9 cellular contexts compared by ENCODE assay signal in the genomic region with DNA sequence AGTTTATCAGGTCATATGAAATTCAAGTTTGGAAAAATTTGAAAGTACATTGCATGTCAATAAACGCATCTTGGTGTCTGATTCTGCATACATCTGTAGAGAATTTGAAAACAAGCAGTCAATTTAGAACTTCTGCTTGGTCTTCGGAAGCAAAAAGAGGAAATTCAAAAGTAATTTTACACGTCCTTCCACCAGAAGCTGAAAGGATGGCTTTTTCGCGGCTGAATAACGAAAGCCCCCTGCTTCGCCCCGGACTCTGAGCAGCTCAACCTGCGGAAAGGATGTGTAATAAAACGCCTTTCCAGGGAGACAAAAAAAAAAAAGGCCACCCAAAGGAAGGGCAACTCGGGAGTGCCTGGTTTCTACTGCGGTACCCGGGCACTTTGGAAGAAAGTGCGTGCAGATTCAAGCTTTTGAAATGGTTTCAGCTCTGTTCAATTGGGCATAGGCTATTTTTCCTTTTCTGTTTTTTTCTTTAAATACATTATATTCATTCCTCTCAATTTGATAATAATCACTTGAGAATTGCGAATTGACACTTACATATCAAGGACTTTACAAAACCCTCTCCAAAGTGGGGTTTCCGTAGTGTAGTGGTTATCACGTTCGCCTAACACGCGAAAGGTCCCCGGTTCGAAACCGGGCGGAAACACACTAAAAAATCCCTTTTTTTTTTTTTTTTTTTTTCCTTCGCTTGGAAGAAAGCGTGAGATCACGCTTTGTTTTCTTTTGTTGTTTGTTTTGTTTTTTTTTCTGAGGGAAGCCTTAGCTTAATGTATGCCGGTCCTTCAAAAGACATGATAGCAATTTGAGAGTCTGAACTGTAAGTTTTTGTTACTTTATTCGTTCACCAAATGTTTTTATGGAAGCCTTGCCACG. TPM values are rescaled to one million over a fixed set of nuclear protein-coding genes. Genes with fewer than 3 reads are reported as not detected.
A peak's percentile ranks its signal among the peaks of the same experiment; 100 is the strongest.
DNase-seq lines count a peak whose midpoint lies in the region; ATAC-seq, FAIRE-seq and TF ChIP-seq lines count a peak whose summit lies in the region.
"Had no signal": no experiment of that assay in that cellular context is flagged by ENCODE, and none has a peak within 500 bp of the region (broad histone marks: within the 10 kb centered on the region; RNA-seq: fewer than 3 reads in every experiment).

No MANE protein-coding gene starts in this region.

- no peaks in the 10 kb centered on the region for H3K9me3 Mint-ChIP-seq in Caco-2 (ENCODE audit: unreplicated experiment)

- H3K4me1 Mint-ChIP-seq in Caco-2 (ENCODE audit: low read depth, unreplicated experiment), result peaks cover 5% of the 10 kb centered on the region

- H3K4me3 Mint-ChIP-seq in Caco-2 (ENCODE audit: unreplicated experiment), result peak overlapping the region; percentile 94

- no TSS peak for BruUV-seq in Caco-2 (replicated peaks; lab: Mats Ljungman, UMichigan)

- intact Hi-C loops in Caco-2 (cut with micrococcal nuclease; ENCODE audit: unreplicated experiment), result loop anchor here (1.0 to 2.0 kb wide), 2 partner anchors 9 to 195 kb away; partner anchors contain the start of gene SEC62

- peak overlapping the region; percentile 98 for H3K27ac Mint-ChIP-seq in Caco-2 (ENCODE audit: unreplicated experiment)

- CTCF ChIA-PET in Caco-2 (lab: Charles Lee), result interaction anchor here (0.5 to 0.7 kb wide), 2 partner anchors 16 to 730 kb away, joined by 4 to 9 read pairs; no protein-coding TSS in a partner anchor

- peak overlapping the region; percentile 90 for H3K4me3 ChIP-seq in Caco-2 (ENCODE audit: low read depth, low read length)
- peak overlapping the region; percentile 76 for H3K4me3 ChIP-seq in WI38 (ENCODE audit: low read depth, low read length)

- H3K4me1 ChIP-seq in Caco-2, result no peaks in the 10 kb centered on the region

- H3K36me3 Mint-ChIP-seq in Caco-2 (ENCODE audit: insufficient read depth, unreplicated experiment), result peaks cover 49% of the 10 kb centered on the region

- H3K36me3 ChIP-seq in Caco-2 (ENCODE audit: control insufficient read depth, insufficient read depth, low read length), result no peaks in the 10 kb centered on the region

- H3K27me3 Mint-ChIP-seq in Caco-2 (ENCODE audit: insufficient read depth, unreplicated experiment), result no peaks in the 10 kb centered on the region

- H3K27me3 ChIP-seq in Caco-2 (replicated peaks; ENCODE audit: control insufficient read depth, insufficient read depth, low read length), result no peaks in the 10 kb centered on the region

- ATAC-seq in HG02798 (IDR thresholded peaks at IDR 0.05; ENCODE audit: poor library complexity, unreplicated experiment) (peak; percentile 21), GM21367 (IDR thresholded peaks at IDR 0.05; ENCODE audit: unreplicated experiment) (no peak)

- DNase-seq in Caco-2 (peak; percentile 72 to 78), NCI-H226 (peak; percentile 39), cerebellar cortex (ENCODE audit: low spot score) (peak; percentile 91)
- DNase-seq in stimulated activated CD4-positive, alpha-beta T cell treated with anti-CD3 and anti-CD28 coated beads, Interleukin-12 subunit alpha, Interleukin-12 subunit beta, amount 100 ng/mL, for 4 hours, result peak; percentile 52

- H3K9me3 ChIP-seq in Caco-2, result no peaks in the 10 kb centered on the region

- FAIRE-seq in islet of Langerhans (lab: Jason Lieb, UNC), result peak; percentile 88

- POLR2A ChIA-PET in Caco-2 (lab: Charles Lee), result interaction anchor here (0.7 kb wide), 1 partner anchor 1721 kb away, joined by 18 read pairs; no protein-coding TSS in a partner anchor

- no peak for TF ChIP-seq CTCF in Caco-2 (IDR thresholded peaks at IDR 0.05; ENCODE audit: insufficient read depth in 1 of 2, low read depth in 1 of 2, low read length in 1 of 2, severe bottlenecking in 1 of 2, unreplicated experiment in 1 of 2)
- no peak for TF ChIP-seq CTCF in WI38 (IDR thresholded peaks at IDR 0.05; ENCODE audit: low read depth, low read length)

RNA-seq across cellular contexts. Expression of gene MYNN, which starts 1.3 kb away (rescaled TPM):
- total RNA-seq in Caco-2 (2022), result 9.8 and 10.6 TPM in 2 replicates

RNA-seq across cellular contexts. Expression of gene ACTRT3, which starts 2.5 kb away (rescaled TPM):
- not detected in 2 replicates for total RNA-seq in Caco-2 (2022)

RNA-seq across cellular contexts. Expression of gene TERC, which starts 7.0 kb away (rescaled TPM):
- total RNA-seq in Caco-2 (2022), result 17.1 and 19.0 TPM in 2 replicates

RNA-seq across cellular contexts. Expression of gene LRRIQ4, which starts 40.8 kb away (rescaled TPM):
- total RNA-seq in Caco-2 (2022), result not detected in 2 replicates
- total RNA-seq: T-helper 2 cell treated with Interferon-gamma antibody and Interleukin-4, amounts not matched to agents 100 ng/mL and 5 ng/mL, for 36 hours had no signal

RNA-seq across cellular contexts. Expression of gene LRRC34, which starts 40.8 kb away (rescaled TPM):
- not detected in 2 replicates for total RNA-seq in Caco-2 (2022)

Comparison
In these comparisons a context has a peak if more than half of its experiments do, and no peak if none do; other contexts are left out.
1. DNase-seq: peak in every context shown above with its lines; median percentile 91 in cerebellar cortex; 75 in Caco-2; 52 in stimulated activated CD4-positive, alpha-beta T cell treated with anti-CD3 and anti-CD28 coated beads, Interleukin-12 subunit alpha, Interleukin-12 subunit beta, amount 100 ng/mL, for 4 hours; 39 in NCI-H226.